In the genomic region with DNA sequence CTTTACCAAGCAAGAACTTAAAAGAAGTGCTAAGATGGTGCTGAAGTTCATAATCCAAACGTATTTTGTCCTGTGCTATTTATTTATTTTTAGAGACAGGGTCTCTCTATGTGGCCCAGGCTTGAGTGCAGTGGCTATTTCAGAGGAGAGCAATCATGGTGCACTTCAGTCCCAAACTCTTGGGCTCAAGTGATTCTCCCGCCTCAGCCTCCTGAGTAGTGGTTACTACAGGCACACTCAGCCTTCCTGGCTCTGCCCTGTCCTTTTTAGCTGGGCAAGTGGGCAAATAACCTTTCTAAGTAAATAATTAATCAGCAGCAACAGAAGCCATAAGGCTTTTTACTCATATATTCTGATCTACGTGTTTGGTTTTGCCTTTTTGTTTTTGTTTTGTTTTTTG, we compare ENCODE assay signal across 11 cellular contexts. TPM values are rescaled to one million over a fixed set of nuclear protein-coding genes. Genes with fewer than 3 reads are reported as not detected.
DNase-seq lines count a peak whose midpoint lies in the region; ATAC-seq and TF ChIP-seq lines count a peak whose summit lies in the region.
"Had no signal": no experiment of that assay in that cellular context is flagged by ENCODE, and none has a peak within 500 bp of the region (broad histone marks: within the 10 kb centered on the region; RNA-seq: fewer than 3 reads in every experiment).

No MANE protein-coding gene starts in this region.

- H3K36me3 ChIP-seq in PC-9 (ENCODE audit: low read depth) (0 out of 2 replicates have a peak, but pooled peaks cover 4% of the 10 kb centered on the region), endocrine pancreas (ENCODE audit: control insufficient read depth, insufficient read depth, low read length) (no peaks in the 10 kb centered on the region), transverse colon (no peaks in the 10 kb centered on the region), tibial nerve (no peaks in the 10 kb centered on the region)
- H3K36me3 ChIP-seq: brain microvascular endothelial cell had no signal

- POLR2A ChIA-PET in PC-9 (lab: Charles Lee; ENCODE audit: unreplicated experiment), result no interaction called here

- no peak overlapping the region for H3K4me3 ChIP-seq in PC-9
- H3K4me3 ChIP-seq in endocrine pancreas (ENCODE audit: control insufficient read depth, insufficient read depth, low read length), result peak overlapping the region; percentile 85
- no peak overlapping the region for H3K4me3 ChIP-seq in transverse colon
- H3K4me3 ChIP-seq in tibial nerve, result no peak overlapping the region

- WGBS in transverse colon (ENCODE audit: low coverage in 1 of 2), 2 donors, result 35 to 49% methylated on average over 3 of the region's 3 CpGs
- 80 to 85% methylated on average over 3 of the region's 3 CpGs for WGBS in tibial nerve, 2 donors

- in situ Hi-C loops in transverse colon (cut with MboI; ENCODE audit: low pct_ligation_motif_present in 1 of 4, low pct_unique_long_range_greater_than_20kb in 1 of 4, low sequenced_read_pairs in 3 of 4), result no loop called here

- H3K9me3 ChIP-seq in PC-9 (ENCODE audit: insufficient read depth, low read depth) (no peaks in the 10 kb centered on the region), endocrine pancreas (ENCODE audit: control insufficient read depth, low read length) (no peaks in the 10 kb centered on the region), transverse colon (no peaks in the 10 kb centered on the region), tibial nerve (no peaks in the 10 kb centered on the region)

- H3K27me3 Mint-ChIP-seq in activated naive CD4-positive, alpha-beta T cell treated with anti-CD3 and anti-CD28 coated beads, Interleukin-2, amount 10 ng/mL, durations not matched to agents 7 days and 5 days, result no peaks in the 10 kb centered on the region

- no peak overlapping the region for H3K9ac ChIP-seq in endocrine pancreas (ENCODE audit: control insufficient read depth, insufficient read depth, low read length)

- DNase-seq in activated naive CD4-positive, alpha-beta T cell treated with anti-CD3 and anti-CD28 coated beads, Interleukin-2, amount 10 ng/mL, durations not matched to agents 7 days and 5 days, result no peak
- no peak for DNase-seq in activated naive CD4-positive, alpha-beta T cell treated with anti-CD3 and anti-CD28 coated beads, Interleukin-2, amount 50 U/mL, for 16 hours
- no peak for DNase-seq in PC-9
- DNase-seq in transverse colon, result no peak
- no peak for DNase-seq in NCI-H2171 (lab: John Stamatoyannopoulos, UW)
- DNase-seq in tibial nerve (ENCODE audit: low spot score in 2 of 2), result no peak
- DNase-seq: activated CD4-positive, alpha-beta T cell treated with anti-CD3 and anti-CD28 coated beads for 48 hours; brain microvascular endothelial cell; right cardiac atrium had no signal

- H3K9me2 ChIP-seq in PC-9 (ENCODE audit: insufficient read depth), result no peaks in the 10 kb centered on the region

- H3K27ac ChIP-seq in PC-9 (no peak overlapping the region), transverse colon (peak overlapping the region; percentile 94 to 99 (median 98)), tibial nerve (no peak overlapping the region)

- intact Hi-C loops in PC-9 (cut with micrococcal nuclease; ENCODE audit: unreplicated experiment) (no loop called here), transverse colon (cut with DNase I; ENCODE audit: low total_unique reads) (no loop called here)

- no peaks in the 10 kb centered on the region for H3K27me3 ChIP-seq in PC-9 (ENCODE audit: insufficient read depth, low read depth)
- H3K27me3 ChIP-seq in endocrine pancreas (ENCODE audit: control insufficient read depth, insufficient read depth, low read length), result no peaks in the 10 kb centered on the region
- H3K27me3 ChIP-seq in transverse colon, result no peaks in the 10 kb centered on the region
- no peaks in the 10 kb centered on the region for H3K27me3 ChIP-seq in tibial nerve
- H3K27me3 ChIP-seq: brain microvascular endothelial cell had no signal

- TF ChIP-seq CTCF in PC-9 (conservative IDR thresholded peaks at IDR 0.05) (no peak), transverse colon (IDR thresholded peaks at IDR 0.05) (no peak), tibial nerve (IDR thresholded peaks at IDR 0.05) (no peak)

- BruUV-seq in PC-9 (replicated peaks; lab: Mats Ljungman, UMichigan), result no TSS peak

- peaks cover 30% of the 10 kb centered on the region for H3K4me1 ChIP-seq in PC-9 (replicated peaks; ENCODE audit: insufficient read depth)
- H3K4me1 ChIP-seq in endocrine pancreas (ENCODE audit: control insufficient read depth, insufficient read depth, low read length), result peaks cover 11% of the 10 kb centered on the region
- H3K4me1 ChIP-seq in transverse colon, result peaks cover 13 to 63% (median 47%) of the 10 kb centered on the region in 4 donors
- H3K4me1 ChIP-seq in tibial nerve, result peaks cover 0 to 24% (median 18%) of the 10 kb centered on the region in 4 donors

- peak overlapping the region; percentile 97 for H3K4me3 Mint-ChIP-seq in activated naive CD4-positive, alpha-beta T cell treated with anti-CD3 and anti-CD28 coated beads, Interleukin-2, amount 10 ng/mL, durations not matched to agents 7 days and 5 days

- TF ChIP-seq POLR2A in transverse colon (IDR thresholded peaks at IDR 0.05) (no peak), tibial nerve (IDR thresholded peaks at IDR 0.05) (no peak)

- peaks cover 29% of the 10 kb centered on the region; the same call in 1 of the 2 replicates for H3F3A ChIP-seq in PC-9 (ENCODE audit: insufficient read depth, low read depth)

- no peak for TF ChIP-seq EP300 in transverse colon (IDR thresholded peaks at IDR 0.05; ENCODE audit: low read depth)
- TF ChIP-seq EP300 in tibial nerve (IDR thresholded peaks at IDR 0.05), result no peak

- H4K20me1 ChIP-seq in PC-9 (ENCODE audit: insufficient read depth), result peaks cover 12% of the 10 kb centered on the region; the same call in 1 of the 2 replicates

- peaks cover 67% of the 10 kb centered on the region for H3K79me2 ChIP-seq in PC-9 (ENCODE audit: low read depth)

- H3K27ac Mint-ChIP-seq in activated naive CD4-positive, alpha-beta T cell treated with anti-CD3 and anti-CD28 coated beads, Interleukin-2, amount 10 ng/mL, durations not matched to agents 7 days and 5 days, result peak overlapping the region; percentile 96

- no peak for ATAC-seq in GM19397 (IDR thresholded peaks at IDR 0.05; ENCODE audit: unreplicated experiment)
- ATAC-seq: right cardiac atrium had no signal

- CTCF ChIA-PET in activated naive CD4-positive, alpha-beta T cell treated with anti-CD3 and anti-CD28 coated beads, Interleukin-2, amount 10 ng/mL, durations not matched to agents 7 days and 5 days (lab: Charles Lee), result interaction anchor here (0.6 to 3.3 kb wide), 2 partner anchors 10 to 25 kb away, joined by 3 to 30 read pairs; no protein-coding TSS in a partner anchor
- CTCF ChIA-PET in PC-9 (lab: Charles Lee), result no interaction called here

- no peak overlapping the region for H2AFZ ChIP-seq in PC-9

- peak overlapping the region; percentile 83 for H3K4me2 ChIP-seq in PC-9

- H3K36me3 Mint-ChIP-seq in activated naive CD4-positive, alpha-beta T cell treated with anti-CD3 and anti-CD28 coated beads, Interleukin-2, amount 10 ng/mL, durations not matched to agents 7 days and 5 days, result peaks cover 24% of the 10 kb centered on the region

- no peaks in the 10 kb centered on the region for H3K9me3 Mint-ChIP-seq in activated naive CD4-positive, alpha-beta T cell treated with anti-CD3 and anti-CD28 coated beads, Interleukin-2, amount 10 ng/mL, durations not matched to agents 7 days and 5 days

- H3K4me1 Mint-ChIP-seq in activated naive CD4-positive, alpha-beta T cell treated with anti-CD3 and anti-CD28 coated beads, Interleukin-2, amount 10 ng/mL, durations not matched to agents 7 days and 5 days, result peaks cover 65% of the 10 kb centered on the region

RNA-seq across cellular contexts. Expression of a gene that starts 2.6 kb away (rescaled TPM):
- total RNA-seq in PC-9 (2021) (176 and 186 TPM in 2 replicates), transverse colon (100 to 1,000 TPM in 3 of 4 donors, 10 to 100 TPM in 1; 78.4 to 591 (median 158) TPM), tibial nerve (10 to 100 TPM; 27.2 to 45.6 (median 32.2) TPM)

RNA-seq across cellular contexts. Expression of a gene that starts 17.8 kb away (rescaled TPM):
- total RNA-seq in PC-9 (2021), result 44.5 and 58.9 TPM in 2 replicates
- 100 to 1,000 TPM; 173 to 469 (median 243) TPM for total RNA-seq in transverse colon
- total RNA-seq in tibial nerve, result 10 to 100 TPM; 53.5 to 85.5 (median 68.6) TPM

Comparison
In these comparisons a context has a peak if more than half of its experiments do, and no peak if none do; other contexts are left out.
1. H3K27ac ChIP-seq: peak in transverse colon (4 of 4); none in PC-9 (single experiment) and tibial nerve (0 of 4).